9 cellular contexts compared by ENCODE assay signal in the genomic region with DNA sequence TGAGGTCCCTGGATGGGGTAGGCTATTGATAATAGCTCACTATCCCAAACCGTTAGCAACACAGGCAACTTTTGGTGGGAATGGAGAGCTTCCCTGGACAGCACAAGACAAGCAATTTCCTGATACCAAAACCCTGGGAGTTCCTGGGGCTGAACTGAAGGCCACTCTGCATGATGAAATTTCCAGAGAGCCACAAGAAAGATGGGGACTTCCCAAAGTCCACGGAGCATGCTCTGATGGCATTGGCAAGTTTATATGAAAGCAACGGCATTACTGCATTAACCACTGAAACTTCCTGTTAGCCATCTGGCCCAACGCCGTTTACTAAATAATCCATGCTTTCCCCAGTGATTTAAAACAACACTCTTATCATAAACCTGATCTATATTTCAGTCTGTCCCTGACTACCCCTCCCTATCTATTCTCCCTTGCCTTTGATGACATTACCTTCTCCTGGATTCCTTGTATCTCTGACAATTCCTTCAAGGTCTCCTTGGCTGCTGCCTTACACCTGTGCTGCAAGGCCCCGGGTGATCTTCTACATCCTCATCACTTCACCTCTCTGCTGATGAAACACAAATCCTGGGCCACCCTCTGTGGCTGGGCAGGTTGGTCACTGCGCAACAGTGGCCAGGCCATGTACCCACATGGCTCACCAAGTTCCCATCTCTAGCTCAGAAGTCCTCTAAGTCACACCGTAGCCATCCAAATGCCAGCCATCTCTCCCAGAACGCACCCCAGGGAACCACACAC.
DNase-seq lines count a peak whose midpoint lies in the region; ATAC-seq, FAIRE-seq and TF ChIP-seq lines count a peak whose summit lies in the region.
"Had no signal": no experiment of that assay in that cellular context is flagged by ENCODE, and none has a peak within 500 bp of the region (broad histone marks: within the 10 kb centered on the region; RNA-seq: fewer than 3 reads in every experiment).

No MANE protein-coding gene starts in this region.

- ATAC-seq in GM21515 (IDR thresholded peaks at IDR 0.05; ENCODE audit: unreplicated experiment): peak; percentile 63
- peak; percentile 61 for ATAC-seq in HG03521 (IDR thresholded peaks at IDR 0.05; ENCODE audit: unreplicated experiment)
- ATAC-seq in left lung: peak; percentile 63
- no peak for ATAC-seq in activated CD4-positive, CD25-positive, alpha-beta regulatory T cell treated with anti-CD3 and anti-CD28 coated beads, Interleukin-2, amount 50 U/mL, for 24 hours

- no peak for FAIRE-seq in kidney (lab: Jason Lieb, UNC)

- H3K36me3 ChIP-seq in left lung: no peaks in the 10 kb centered on the region
- no peaks in the 10 kb centered on the region for H3K36me3 ChIP-seq in kidney (ENCODE audit: control insufficient read depth in 1 of 2, insufficient read depth in 2 of 2, low read length in 2 of 2)
- no peaks in the 10 kb centered on the region for H3K36me3 ChIP-seq in stomach

- no peak for TF ChIP-seq POLR2A in stomach (IDR thresholded peaks at IDR 0.05)

- intact Hi-C loops in left lung (cut with DNase I): no loop called here
- intact Hi-C loops in kidney (cut with DNase I): no loop called here
- intact Hi-C loops in stomach (cut with DNase I; ENCODE audit: low total_unique reads): no loop called here

- 55 to 79% (median 74%) methylated on average over 9 of the region's 9 CpGs for WGBS in stomach, 5 donors

- DNase-seq in GM12864 (ENCODE audit: low read depth): peak; percentile 50
- peak in 1 of 2 donors; percentile 51 for DNase-seq in left lung
- no peak for DNase-seq in NCI-H2171 (lab: John Stamatoyannopoulos, UW)
- no peak for DNase-seq in kidney
- no peak for DNase-seq in stomach
- DNase-seq: DMS 273 treated with DMSO at 0.1 percent for 48 hours had no signal

- TF ChIP-seq EP300 in stomach (IDR thresholded peaks at IDR 0.05): no peak

- H3K4me3 ChIP-seq in GM12864 (ENCODE audit: low read depth, low read length) (no peak overlapping the region), left lung (no peak overlapping the region), kidney (ENCODE audit: low read length in 2 of 2) (no peak overlapping the region), stomach (no peak overlapping the region)

- H3K9ac ChIP-seq in kidney (ENCODE audit: low read length in 2 of 2): no peak overlapping the region

- peak overlapping the region in 1 of 2 donors; percentile 74 for H3K27ac ChIP-seq in left lung
- H3K27ac ChIP-seq in kidney (ENCODE audit: low read depth in 2 of 2, low read length in 2 of 2): no peak overlapping the region
- H3K27ac ChIP-seq in stomach: peak overlapping the region in 2 of 5 donors; percentile 33 to 43

- no peak for TF ChIP-seq CTCF in GM12864 (IDR thresholded peaks at IDR 0.05; ENCODE audit: low read depth, low read length, missing control alignments)
- no peak for TF ChIP-seq CTCF in left lung (IDR thresholded peaks at IDR 0.05)
- no peak for TF ChIP-seq CTCF in kidney (IDR thresholded peaks at IDR 0.05; ENCODE audit: borderline replicate concordance, extremely low read depth, insufficient read depth)
- no peak for TF ChIP-seq CTCF in stomach (IDR thresholded peaks at IDR 0.05)

- H3K4me1 ChIP-seq in left lung (peaks cover 5 to 71% of the 10 kb centered on the region in 2 donors), kidney (ENCODE audit: control insufficient read depth in 1 of 2, insufficient read depth in 1 of 2, low read depth in 1 of 2, low read length in 2 of 2) (no peaks in the 10 kb centered on the region), stomach (peaks cover 0 to 22% (median 0%) of the 10 kb centered on the region in 4 donors)

- H3K27me3 ChIP-seq in left lung (peaks cover 0 to 8% of the 10 kb centered on the region in 2 donors), stomach (no peaks in the 10 kb centered on the region)

- H3K9me3 ChIP-seq in left lung (no peaks in the 10 kb centered on the region), kidney (ENCODE audit: control insufficient read depth in 1 of 2, low read length in 2 of 2) (no peaks in the 10 kb centered on the region), stomach (no peaks in the 10 kb centered on the region)

Comparison
In these comparisons a context has a peak if more than half of its experiments do, and no peak if none do; other contexts are left out.
1. ATAC-seq: peak in GM21515 (single experiment), HG03521 (single experiment) and left lung (single experiment); none in activated CD4-positive, CD25-positive, alpha-beta regulatory T cell treated with anti-CD3 and anti-CD28 coated beads, Interleukin-2, amount 50 U/mL, for 24 hours (0 of 2).